In genomic region chr2:127526142-127526939, GRCh38 we compare ENCODE assay signal across 1 cellular context.
TF ChIP-seq lines count a peak whose summit lies in the region.

Gene IWS1, minus strand, starts transcription at chr2:127526489. Its CDS starts 281 bp downstream, at chr2:127526208.

TF ChIP-seq in HepG2, 621 proteins besides CTCF, POLR2A, EP300 and RAD21 (continued from another document and continues in another):
- no peak for TF ChIP-seq HOXA7 (CRISPR knock-in tag; IDR thresholded peaks at IDR 0.05)
- peak; percentile 97 for TF ChIP-seq ZNF574 (CRISPR knock-in tag; IDR thresholded peaks at IDR 0.05)
- no peak for TF ChIP-seq XBP1 (CRISPR knock-in tag; IDR thresholded peaks at IDR 0.05)
- TF ChIP-seq, protein P1, sequence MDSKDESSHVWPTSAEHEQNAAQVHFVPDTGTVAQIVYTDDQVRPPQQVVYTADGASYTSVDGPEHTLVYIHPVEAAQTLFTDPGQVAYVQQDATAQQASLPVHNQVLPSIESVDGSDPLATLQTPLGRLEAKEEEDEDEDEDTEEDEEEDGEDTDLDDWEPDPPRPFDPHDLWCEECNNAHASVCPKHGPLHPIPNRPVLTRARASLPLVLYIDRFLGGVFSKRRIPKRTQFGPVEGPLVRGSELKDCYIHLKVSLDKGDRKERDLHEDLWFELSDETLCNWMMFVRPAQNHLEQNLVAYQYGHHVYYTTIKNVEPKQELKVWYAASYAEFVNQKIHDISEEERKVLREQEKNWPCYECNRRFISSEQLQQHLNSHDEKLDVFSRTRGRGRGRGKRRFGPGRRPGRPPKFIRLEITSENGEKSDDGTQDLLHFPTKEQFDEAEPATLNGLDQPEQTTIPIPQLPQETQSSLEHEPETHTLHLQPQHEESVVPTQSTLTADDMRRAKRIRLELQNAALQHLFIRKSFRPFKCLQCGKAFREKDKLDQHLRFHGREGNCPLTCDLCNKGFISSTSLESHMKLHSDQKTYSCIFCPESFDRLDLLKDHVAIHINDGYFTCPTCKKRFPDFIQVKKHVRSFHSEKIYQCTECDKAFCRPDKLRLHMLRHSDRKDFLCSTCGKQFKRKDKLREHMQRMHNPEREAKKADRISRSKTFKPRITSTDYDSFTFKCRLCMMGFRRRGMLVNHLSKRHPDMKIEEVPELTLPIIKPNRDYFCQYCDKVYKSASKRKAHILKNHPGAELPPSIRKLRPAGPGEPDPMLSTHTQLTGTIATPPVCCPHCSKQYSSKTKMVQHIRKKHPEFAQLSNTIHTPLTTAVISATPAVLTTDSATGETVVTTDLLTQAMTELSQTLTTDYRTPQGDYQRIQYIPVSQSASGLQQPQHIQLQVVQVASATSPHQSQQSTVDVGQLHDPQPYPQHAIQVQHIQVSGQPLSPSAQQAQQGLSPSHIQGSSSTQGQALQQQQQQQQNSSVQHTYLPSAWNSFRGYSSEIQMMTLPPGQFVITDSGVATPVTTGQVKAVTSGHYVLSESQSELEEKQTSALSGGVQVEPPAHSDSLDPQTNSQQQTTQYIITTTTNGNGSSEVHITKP (CRISPR knock-in tag; IDR thresholded peaks at IDR 0.05; ENCODE audit: low read depth) = peak; percentile 75
- 0 out of 2 replicates have a peak, but pooled peaks have one; percentile 32 for TF ChIP-seq ZNF296 (CRISPR knock-in tag; conservative IDR thresholded peaks at IDR 0.05)
- TF ChIP-seq THAP8 (CRISPR knock-in tag; IDR thresholded peaks at IDR 0.05; ENCODE audit: borderline replicate concordance) = peak; percentile 55; the same call in 1 of the 2 replicates
- TF ChIP-seq ZNF383 (CRISPR knock-in tag; IDR thresholded peaks at IDR 0.05; ENCODE audit: borderline replicate concordance) = no peak
- TF ChIP-seq HNRNPK (IDR thresholded peaks at IDR 0.05; ENCODE audit: low read depth, low read length, poor library complexity, severe bottlenecking) = no peak
- TF ChIP-seq ZSCAN31 (CRISPR knock-in tag; IDR thresholded peaks at IDR 0.05; ENCODE audit: low read depth) = peak; percentile 27; the same call in 1 of the 2 replicates
- TF ChIP-seq KIAA2018 (CRISPR knock-in tag; IDR thresholded peaks at IDR 0.05; ENCODE audit: borderline replicate concordance) = no peak
- TF ChIP-seq ZNF746 (CRISPR knock-in tag; IDR thresholded peaks at IDR 0.05) = no peak
- no peak for TF ChIP-seq ZC3H4 (CRISPR knock-in tag; IDR thresholded peaks at IDR 0.05; ENCODE audit: borderline replicate concordance)
- TF ChIP-seq PRMT3 (CRISPR knock-in tag; IDR thresholded peaks at IDR 0.05; ENCODE audit: borderline replicate concordance, low read depth) = peak; percentile 74; the same call in 1 of the 2 replicates
- TF ChIP-seq THAP7 (CRISPR knock-in tag; IDR thresholded peaks at IDR 0.05) = peak; percentile 76; the same call in 1 of the 2 replicates
- TF ChIP-seq SALL1 (CRISPR knock-in tag; IDR thresholded peaks at IDR 0.05) = peak; percentile 76
- peak; percentile 86 for TF ChIP-seq ELF1 (CRISPR knock-in tag; IDR thresholded peaks at IDR 0.05)
- TF ChIP-seq ZNF766 (CRISPR knock-in tag; IDR thresholded peaks at IDR 0.05; ENCODE audit: borderline replicate concordance) = no peak
- TF ChIP-seq, protein P2, sequence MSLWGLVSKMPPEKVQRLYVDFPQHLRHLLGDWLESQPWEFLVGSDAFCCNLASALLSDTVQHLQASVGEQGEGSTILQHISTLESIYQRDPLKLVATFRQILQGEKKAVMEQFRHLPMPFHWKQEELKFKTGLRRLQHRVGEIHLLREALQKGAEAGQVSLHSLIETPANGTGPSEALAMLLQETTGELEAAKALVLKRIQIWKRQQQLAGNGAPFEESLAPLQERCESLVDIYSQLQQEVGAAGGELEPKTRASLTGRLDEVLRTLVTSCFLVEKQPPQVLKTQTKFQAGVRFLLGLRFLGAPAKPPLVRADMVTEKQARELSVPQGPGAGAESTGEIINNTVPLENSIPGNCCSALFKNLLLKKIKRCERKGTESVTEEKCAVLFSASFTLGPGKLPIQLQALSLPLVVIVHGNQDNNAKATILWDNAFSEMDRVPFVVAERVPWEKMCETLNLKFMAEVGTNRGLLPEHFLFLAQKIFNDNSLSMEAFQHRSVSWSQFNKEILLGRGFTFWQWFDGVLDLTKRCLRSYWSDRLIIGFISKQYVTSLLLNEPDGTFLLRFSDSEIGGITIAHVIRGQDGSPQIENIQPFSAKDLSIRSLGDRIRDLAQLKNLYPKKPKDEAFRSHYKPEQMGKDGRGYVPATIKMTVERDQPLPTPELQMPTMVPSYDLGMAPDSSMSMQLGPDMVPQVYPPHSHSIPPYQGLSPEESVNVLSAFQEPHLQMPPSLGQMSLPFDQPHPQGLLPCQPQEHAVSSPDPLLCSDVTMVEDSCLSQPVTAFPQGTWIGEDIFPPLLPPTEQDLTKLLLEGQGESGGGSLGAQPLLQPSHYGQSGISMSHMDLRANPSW (CRISPR knock-in tag; IDR thresholded peaks at IDR 0.05; ENCODE audit: borderline replicate concordance) = peak; percentile 92
- TF ChIP-seq ZNF335 (CRISPR knock-in tag; IDR thresholded peaks at IDR 0.05) = peak; percentile 94
- peak; percentile 51 for TF ChIP-seq ISL2 (CRISPR knock-in tag; IDR thresholded peaks at IDR 0.05)
- no peak; the same call in 1 of the 2 replicates for TF ChIP-seq TSC22D2 (CRISPR knock-in tag; IDR thresholded peaks at IDR 0.05; ENCODE audit: borderline replicate concordance)
- peak; percentile 28; the same call in 1 of the 2 replicates for TF ChIP-seq NR2F6 (IDR thresholded peaks at IDR 0.05)
- no peak; the same call in 1 of the 2 replicates for TF ChIP-seq NR2F6 (CRISPR knock-in tag; IDR thresholded peaks at IDR 0.05)
- TF ChIP-seq SRF (IDR thresholded peaks at IDR 0.05; ENCODE audit: low read depth, low read length) = no peak
- 0 out of 2 replicates have a peak, but pooled peaks have one; percentile 29 for TF ChIP-seq ZFP36L2 (CRISPR knock-in tag; IDR thresholded peaks at IDR 0.05)
- TF ChIP-seq SRSF9 (IDR thresholded peaks at IDR 0.05; ENCODE audit: borderline replicate concordance, insufficient read depth, low read depth, low read length, poor library complexity, severe bottlenecking) = no peak
- TF ChIP-seq, protein P3, sequence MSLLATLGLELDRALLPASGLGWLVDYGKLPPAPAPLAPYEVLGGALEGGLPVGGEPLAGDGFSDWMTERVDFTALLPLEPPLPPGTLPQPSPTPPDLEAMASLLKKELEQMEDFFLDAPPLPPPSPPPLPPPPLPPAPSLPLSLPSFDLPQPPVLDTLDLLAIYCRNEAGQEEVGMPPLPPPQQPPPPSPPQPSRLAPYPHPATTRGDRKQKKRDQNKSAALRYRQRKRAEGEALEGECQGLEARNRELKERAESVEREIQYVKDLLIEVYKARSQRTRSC (CRISPR knock-in tag; IDR thresholded peaks at IDR 0.05; ENCODE audit: low read depth) = no peak
- peak; percentile 14; the same call in 1 of the 2 replicates for TF ChIP-seq ZNF614 (CRISPR knock-in tag; IDR thresholded peaks at IDR 0.05; ENCODE audit: borderline replicate concordance)
- TF ChIP-seq ZNF607 (CRISPR knock-in tag; IDR thresholded peaks at IDR 0.05; ENCODE audit: borderline replicate concordance) = no peak
- TF ChIP-seq, protein P4, sequence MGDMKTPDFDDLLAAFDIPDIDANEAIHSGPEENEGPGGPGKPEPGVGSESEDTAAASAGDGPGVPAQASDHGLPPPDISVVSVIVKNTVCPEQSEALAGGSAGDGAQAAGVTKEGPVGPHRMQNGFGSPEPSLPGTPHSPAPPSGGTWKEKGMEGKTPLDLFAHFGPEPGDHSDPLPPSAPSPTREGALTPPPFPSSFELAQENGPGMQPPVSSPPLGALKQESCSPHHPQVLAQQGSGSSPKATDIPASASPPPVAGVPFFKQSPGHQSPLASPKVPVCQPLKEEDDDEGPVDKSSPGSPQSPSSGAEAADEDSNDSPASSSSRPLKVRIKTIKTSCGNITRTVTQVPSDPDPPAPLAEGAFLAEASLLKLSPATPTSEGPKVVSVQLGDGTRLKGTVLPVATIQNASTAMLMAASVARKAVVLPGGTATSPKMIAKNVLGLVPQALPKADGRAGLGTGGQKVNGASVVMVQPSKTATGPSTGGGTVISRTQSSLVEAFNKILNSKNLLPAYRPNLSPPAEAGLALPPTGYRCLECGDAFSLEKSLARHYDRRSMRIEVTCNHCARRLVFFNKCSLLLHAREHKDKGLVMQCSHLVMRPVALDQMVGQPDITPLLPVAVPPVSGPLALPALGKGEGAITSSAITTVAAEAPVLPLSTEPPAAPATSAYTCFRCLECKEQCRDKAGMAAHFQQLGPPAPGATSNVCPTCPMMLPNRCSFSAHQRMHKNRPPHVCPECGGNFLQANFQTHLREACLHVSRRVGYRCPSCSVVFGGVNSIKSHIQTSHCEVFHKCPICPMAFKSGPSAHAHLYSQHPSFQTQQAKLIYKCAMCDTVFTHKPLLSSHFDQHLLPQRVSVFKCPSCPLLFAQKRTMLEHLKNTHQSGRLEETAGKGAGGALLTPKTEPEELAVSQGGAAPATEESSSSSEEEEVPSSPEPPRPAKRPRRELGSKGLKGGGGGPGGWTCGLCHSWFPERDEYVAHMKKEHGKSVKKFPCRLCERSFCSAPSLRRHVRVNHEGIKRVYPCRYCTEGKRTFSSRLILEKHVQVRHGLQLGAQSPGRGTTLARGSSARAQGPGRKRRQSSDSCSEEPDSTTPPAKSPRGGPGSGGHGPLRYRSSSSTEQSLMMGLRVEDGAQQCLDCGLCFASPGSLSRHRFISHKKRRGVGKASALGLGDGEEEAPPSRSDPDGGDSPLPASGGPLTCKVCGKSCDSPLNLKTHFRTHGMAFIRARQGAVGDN (CRISPR knock-in tag; IDR thresholded peaks at IDR 0.05) = peak; percentile 93
